In the genomic region with DNA sequence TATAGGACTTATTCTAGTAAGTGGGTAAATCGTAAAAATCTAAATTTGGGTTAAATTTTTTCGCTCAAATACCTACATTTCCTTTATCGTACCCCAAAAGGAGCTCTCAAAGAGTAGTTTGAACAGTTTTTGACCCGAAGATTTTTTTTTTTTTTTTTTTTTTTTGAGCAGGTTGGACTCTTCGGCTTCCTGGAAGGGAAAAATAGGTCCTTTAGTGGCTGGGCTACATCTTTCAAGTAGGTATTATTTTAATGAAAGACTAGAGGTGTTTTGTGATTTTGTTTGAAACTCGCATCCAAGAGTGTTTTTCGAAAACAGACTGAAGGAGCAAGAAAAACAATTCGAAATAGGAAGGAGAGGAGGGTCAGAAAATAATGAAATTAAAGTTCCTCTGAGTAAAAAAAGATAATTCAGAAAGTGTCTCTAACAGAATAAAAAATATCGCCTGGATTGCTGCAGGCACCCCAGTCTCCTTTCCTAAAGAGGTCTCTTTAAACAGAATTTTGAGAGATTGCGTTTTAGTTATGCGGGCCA, we compare ENCODE assay signal across 8 cellular contexts. TPM values are rescaled to one million over a fixed set of nuclear protein-coding genes. Genes with fewer than 3 reads are reported as not detected.
DNase-seq lines count a peak whose midpoint lies in the region; ATAC-seq and TF ChIP-seq lines count a peak whose summit lies in the region.

No MANE protein-coding gene starts in this region.

- H3K27me3 Mint-ChIP-seq in activated CD4-positive, alpha-beta T cell treated with anti-CD3 and anti-CD28 coated beads, Interleukin-2, amount 10 ng/mL, durations not matched to agents 24 days and 14 days: peaks cover 3% of the 10 kb centered on the region
- no peaks in the 10 kb centered on the region for H3K27me3 Mint-ChIP-seq in T-helper 1 cell treated with Interleukin-12 subunit alpha and Interleukin-12 subunit beta and Interleukin-4 antibody, amounts not matched to agents 30 μg/mL and 1 μg/mL, for 36 hours (ENCODE audit: low read depth)

- no peak for TF ChIP-seq CTCF in foreskin fibroblast (IDR thresholded peaks at IDR 0.05; ENCODE audit: low read depth, low read length)

- peak overlapping the region; percentile 92 to 100 for H3K4me3 ChIP-seq in foreskin fibroblast (ENCODE audit: low read depth in 1 of 2, low read length in 2 of 2)
- H3K4me3 ChIP-seq in skeletal muscle satellite cell (ENCODE audit: low read length): peak overlapping the region; percentile 90

- H3K27me3 ChIP-seq in skeletal muscle satellite cell (ENCODE audit: control insufficient read depth, insufficient read depth, low read length): no peaks in the 10 kb centered on the region

- DNase-seq in activated CD4-positive, alpha-beta T cell treated with anti-CD3 and anti-CD28 coated beads, Interleukin-2, amount 10 ng/mL, durations not matched to agents 24 days and 14 days: no peak
- no peak for DNase-seq in activated CD4-positive, alpha-beta T cell treated with anti-CD3 and anti-CD28 coated beads, Interleukin-2, amount 50 U/mL, for 4 hours
- DNase-seq in foreskin fibroblast: peak in 1 of 2 donors; percentile 64
- DNase-seq in GM03348 (ENCODE audit: low spot score): no peak
- DNase-seq in NCI-H2081 treated with DMSO at 0.1 percent for 48 hours (lab: John Stamatoyannopoulos, UW): no peak

- ATAC-seq in HG03378 (IDR thresholded peaks at IDR 0.05; ENCODE audit: unreplicated experiment): no peak

- peaks cover 41% of the 10 kb centered on the region for H3K4me1 Mint-ChIP-seq in activated CD4-positive, alpha-beta T cell treated with anti-CD3 and anti-CD28 coated beads, Interleukin-2, amount 10 ng/mL, durations not matched to agents 24 days and 14 days
- peaks cover 32% of the 10 kb centered on the region for H3K4me1 Mint-ChIP-seq in T-helper 1 cell treated with Interleukin-12 subunit alpha and Interleukin-12 subunit beta and Interleukin-4 antibody, amounts not matched to agents 30 μg/mL and 1 μg/mL, for 36 hours (ENCODE audit: low read depth)

- H3K9me3 Mint-ChIP-seq in activated CD4-positive, alpha-beta T cell treated with anti-CD3 and anti-CD28 coated beads, Interleukin-2, amount 10 ng/mL, durations not matched to agents 24 days and 14 days: no peaks in the 10 kb centered on the region
- no peaks in the 10 kb centered on the region for H3K9me3 Mint-ChIP-seq in T-helper 1 cell treated with Interleukin-12 subunit alpha and Interleukin-12 subunit beta and Interleukin-4 antibody, amounts not matched to agents 30 μg/mL and 1 μg/mL, for 36 hours

- peak overlapping the region; percentile 85 for H3K4me3 Mint-ChIP-seq in activated CD4-positive, alpha-beta T cell treated with anti-CD3 and anti-CD28 coated beads, Interleukin-2, amount 10 ng/mL, durations not matched to agents 24 days and 14 days
- peak overlapping the region; percentile 88 for H3K4me3 Mint-ChIP-seq in T-helper 1 cell treated with Interleukin-12 subunit alpha and Interleukin-12 subunit beta and Interleukin-4 antibody, amounts not matched to agents 30 μg/mL and 1 μg/mL, for 36 hours

- peaks cover 62% of the 10 kb centered on the region for H3K36me3 Mint-ChIP-seq in activated CD4-positive, alpha-beta T cell treated with anti-CD3 and anti-CD28 coated beads, Interleukin-2, amount 10 ng/mL, durations not matched to agents 24 days and 14 days (ENCODE audit: low read depth)
- H3K36me3 Mint-ChIP-seq in T-helper 1 cell treated with Interleukin-12 subunit alpha and Interleukin-12 subunit beta and Interleukin-4 antibody, amounts not matched to agents 30 μg/mL and 1 μg/mL, for 36 hours (ENCODE audit: low read depth): peaks cover 57% of the 10 kb centered on the region

- H3K9me3 ChIP-seq in skeletal muscle satellite cell (replicated peaks; ENCODE audit: low read length): no peaks in the 10 kb centered on the region

- peaks cover 44% of the 10 kb centered on the region for H3K4me1 ChIP-seq in skeletal muscle satellite cell (ENCODE audit: control insufficient read depth, insufficient read depth, low read length)

- intact Hi-C loops in activated CD4-positive, alpha-beta T cell treated with anti-CD3 and anti-CD28 coated beads, Interleukin-2, amount 10 ng/mL, durations not matched to agents 24 days and 14 days (cut with micrococcal nuclease): no loop called here

- peak overlapping the region; percentile 97 for H3K27ac Mint-ChIP-seq in activated CD4-positive, alpha-beta T cell treated with anti-CD3 and anti-CD28 coated beads, Interleukin-2, amount 10 ng/mL, durations not matched to agents 24 days and 14 days
- H3K27ac Mint-ChIP-seq in T-helper 1 cell treated with Interleukin-12 subunit alpha and Interleukin-12 subunit beta and Interleukin-4 antibody, amounts not matched to agents 30 μg/mL and 1 μg/mL, for 36 hours: peak overlapping the region; percentile 98

- peaks cover 32% of the 10 kb centered on the region for H3K36me3 ChIP-seq in skeletal muscle satellite cell (ENCODE audit: insufficient read depth, low read length)

- peak overlapping the region; percentile 98 for H3K9ac ChIP-seq in skeletal muscle satellite cell (ENCODE audit: low read depth, low read length)

- peak overlapping the region; percentile 95 for H3K4me2 ChIP-seq in skeletal muscle satellite cell (ENCODE audit: low read length)

RNA-seq across cellular contexts. Expression of a gene that starts 6.0 kb away (rescaled TPM):
- total RNA-seq in activated CD4-positive, alpha-beta T cell treated with anti-CD3 and anti-CD28 coated beads, Interleukin-2, amount 10 ng/mL, durations not matched to agents 24 days and 14 days: 47.4 and 48.5 TPM in 2 replicates
- total RNA-seq in skeletal muscle satellite cell (2012; rRNA removed): 13.9 and 17.5 TPM in 2 replicates

RNA-seq across cellular contexts. Expression of a gene that starts 27.2 kb away (rescaled TPM):
- 9.4 and 12.1 TPM in 2 replicates for total RNA-seq in activated CD4-positive, alpha-beta T cell treated with anti-CD3 and anti-CD28 coated beads, Interleukin-2, amount 10 ng/mL, durations not matched to agents 24 days and 14 days
- 0.22 and 0.25 TPM in 2 replicates for total RNA-seq in skeletal muscle satellite cell (2012; rRNA removed)
